8 cellular contexts compared by ENCODE assay signal in the genomic region with DNA sequence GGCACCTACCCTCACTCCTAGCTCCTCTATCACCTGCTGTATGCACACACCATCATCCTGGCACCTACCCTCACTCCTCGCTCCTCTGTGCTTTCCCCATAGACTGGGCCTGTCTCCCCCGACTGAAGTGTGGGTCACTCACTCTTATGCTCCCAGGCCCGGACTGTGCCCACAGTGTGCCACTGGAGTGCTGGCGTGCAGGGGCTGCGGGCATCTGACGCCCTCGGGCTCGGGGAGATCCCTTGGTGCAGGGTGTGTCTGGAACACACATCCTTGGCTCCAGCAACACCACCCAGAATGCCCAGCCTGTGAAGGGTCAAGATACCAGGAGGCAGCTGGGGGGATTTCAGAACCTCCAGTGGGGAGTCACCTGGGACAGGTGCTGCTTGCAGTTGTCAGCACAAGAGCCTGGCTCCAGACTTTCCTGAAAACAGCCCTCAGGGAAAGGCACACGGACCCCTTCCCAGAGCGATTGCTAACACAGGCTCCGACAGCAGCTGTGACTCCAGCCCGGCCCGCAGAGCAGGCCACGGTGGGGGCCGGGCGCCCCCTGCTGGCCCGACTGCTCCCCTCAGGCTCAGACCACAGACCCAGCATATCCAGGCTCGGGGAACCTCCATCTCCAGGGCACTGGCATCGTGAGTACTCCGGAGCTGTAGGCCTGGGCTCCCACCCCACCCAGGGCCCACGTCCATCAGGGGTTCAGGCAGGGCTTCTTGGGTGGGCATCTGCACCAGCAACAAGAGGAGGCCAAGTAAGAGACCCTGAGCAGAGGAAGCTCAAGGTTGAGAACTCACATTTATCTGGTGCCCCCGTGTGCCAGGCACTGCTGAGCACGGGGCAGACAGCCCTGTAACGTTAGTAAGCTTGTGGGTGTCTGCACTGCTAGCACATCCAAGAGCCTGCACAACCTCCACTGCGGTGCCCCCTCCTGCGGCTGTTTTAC. TPM values are rescaled to one million over a fixed set of nuclear protein-coding genes. Genes with fewer than 3 reads are reported as not detected.
DNase-seq lines count a peak whose midpoint lies in the region; ATAC-seq lines count a peak whose summit lies in the region.

No MANE protein-coding gene starts in this region.

- H3K27me3 Mint-ChIP-seq in natural killer cell treated with Interleukin-12 subunit alpha and Interleukin-12 subunit beta and Interleukin-15 and Interleukin-18, amount 100 ng/mL, for 72 hours, result no peaks in the 10 kb centered on the region

- no peaks in the 10 kb centered on the region for H3K9me3 Mint-ChIP-seq in natural killer cell treated with Interleukin-12 subunit alpha and Interleukin-12 subunit beta and Interleukin-15 and Interleukin-18, amount 100 ng/mL, for 72 hours

- DNase-seq in COLO829 (ENCODE audit: low spot score), result peak; percentile 79
- peak; percentile 45 for DNase-seq in NOMO-1 treated with DMSO at 0.1 percent for 48 hours (lab: John Stamatoyannopoulos, UW; ENCODE audit: unreplicated experiment)
- peak; percentile 66 for DNase-seq in activated T-cell treated with anti-CD3 and anti-CD28 coated beads for 24 hours (ENCODE audit: low read depth)
- DNase-seq in natural killer cell treated with Interleukin-12 subunit alpha and Interleukin-12 subunit beta and Interleukin-15 and Interleukin-18, amount 100 ng/mL, for 72 hours (ENCODE audit: low spot score), result peak; percentile 73
- peak; percentile 82 for DNase-seq in stimulated activated naive CD8-positive, alpha-beta T cell treated with anti-CD3 and anti-CD28 coated beads, Interleukin-15, Interleukin-2, amounts not matched to agents 100 U/mL and 50 U/mL, for 24 hours

- peaks cover 6% of the 10 kb centered on the region in 2 donors for H3K4me1 Mint-ChIP-seq in natural killer cell treated with Interleukin-12 subunit alpha and Interleukin-12 subunit beta and Interleukin-15 and Interleukin-18, amount 100 ng/mL, for 72 hours (ENCODE audit: low read depth in 2 of 2)

- no peak overlapping the region for H3K4me3 Mint-ChIP-seq in natural killer cell treated with Interleukin-12 subunit alpha and Interleukin-12 subunit beta and Interleukin-15 and Interleukin-18, amount 100 ng/mL, for 72 hours

- no peaks in the 10 kb centered on the region for H3K36me3 Mint-ChIP-seq in natural killer cell treated with Interleukin-12 subunit alpha and Interleukin-12 subunit beta and Interleukin-15 and Interleukin-18, amount 100 ng/mL, for 72 hours

- ATAC-seq in GM19372 (IDR thresholded peaks at IDR 0.05; ENCODE audit: low read depth, unreplicated experiment) (peak; percentile 100), HG03439 (IDR thresholded peaks at IDR 0.05; ENCODE audit: unreplicated experiment) (peak; percentile 83), esophagus mucosa (peak; percentile 92)
- ATAC-seq in natural killer cell treated with Interleukin-12 subunit alpha and Interleukin-12 subunit beta and Interleukin-15 and Interleukin-18, amount 100 ng/mL, for 72 hours, result peak; percentile 90
- ATAC-seq in stimulated activated naive CD8-positive, alpha-beta T cell treated with anti-CD3 and anti-CD28 coated beads, Interleukin-15, Interleukin-2, amounts not matched to agents 100 U/mL and 50 U/mL, for 24 hours, result peak; percentile 91

- H3K27ac Mint-ChIP-seq in natural killer cell treated with Interleukin-12 subunit alpha and Interleukin-12 subunit beta and Interleukin-15 and Interleukin-18, amount 100 ng/mL, for 72 hours, result no peak overlapping the region

RNA-seq across cellular contexts. Expression of gene HS1BP3, which starts 8.6 kb away (rescaled TPM):
- total RNA-seq in esophagus mucosa, result 12.4 TPM
- 1 to 10 TPM; 5.8 to 9.3 TPM for total RNA-seq in natural killer cell treated with Interleukin-12 subunit alpha and Interleukin-12 subunit beta and Interleukin-15 and Interleukin-18, amount 100 ng/mL, for 72 hours

RNA-seq across cellular contexts. Expression of gene GDF7, which starts 24.6 kb away (rescaled TPM):
- total RNA-seq in esophagus mucosa, result 0.32 TPM
- under 1 TPM in 1 of 2 donors, not detected in 1; 0.02 TPM for total RNA-seq in natural killer cell treated with Interleukin-12 subunit alpha and Interleukin-12 subunit beta and Interleukin-15 and Interleukin-18, amount 100 ng/mL, for 72 hours

Comparison
In these comparisons a context has a peak if more than half of its experiments do, and no peak if none do; other contexts are left out.
1. Peak in every context shown above with its lines: DNase-seq and ATAC-seq.